In genomic region chr2:144583741-144584453, GRCh38 we compare ENCODE assay signal across 11 cellular contexts.
DNase-seq lines count a peak whose midpoint lies in the region; ATAC-seq and TF ChIP-seq lines count a peak whose summit lies in the region.
"Had no signal": no experiment of that assay in that cellular context is flagged by ENCODE, and none has a peak within 500 bp of the region (broad histone marks: within the 10 kb centered on the region; RNA-seq: fewer than 3 reads in every experiment).

No MANE protein-coding gene starts in this region.

- no peaks in the 10 kb centered on the region for H3K9me3 ChIP-seq in left ventricle myocardium inferior (replicated peaks)
- H3K9me3 ChIP-seq in endodermal cell (ENCODE audit: control insufficient read depth, low read length) = no peaks in the 10 kb centered on the region
- no peaks in the 10 kb centered on the region for H3K9me3 ChIP-seq in esophagus muscularis mucosa
- H3K9me3 ChIP-seq: heart left ventricle, testis had no signal

- H3K4me3 ChIP-seq in left ventricle myocardium inferior (no peak overlapping the region), fibroblast of pulmonary artery (replicated peaks; ENCODE audit: low read depth, low read length) (no peak overlapping the region), endodermal cell (ENCODE audit: low read length) (no peak overlapping the region), esophagus muscularis mucosa (no peak overlapping the region)
- H3K4me3 ChIP-seq: heart left ventricle, testis had no signal

- TF ChIP-seq POLR2A in esophagus muscularis mucosa (IDR thresholded peaks at IDR 0.05; ENCODE audit: low read depth) = no peak

- H3K4me1 ChIP-seq in left ventricle myocardium inferior (peaks cover 9% of the 10 kb centered on the region), endodermal cell (ENCODE audit: control insufficient read depth, insufficient read depth, low read length) (peaks cover 18% of the 10 kb centered on the region), esophagus muscularis mucosa (peaks cover 0 to 10% (median 0%) of the 10 kb centered on the region in 4 donors)
- H3K4me1 ChIP-seq: testis had no signal

- 95% methylated on average over 4 of the region's 4 CpGs; no CpG with 5 or more reads in 1 of the 2 experiments for WGBS in endodermal cell (ENCODE audit: insufficient coverage in 1 of 2, insufficient read length in 1 of 2), 2 experiments
- WGBS in esophagus muscularis mucosa = 95% methylated on average over 4 of the region's 4 CpGs

- H3K36me3 ChIP-seq in left ventricle myocardium inferior = no peaks in the 10 kb centered on the region
- H3K36me3 ChIP-seq in endodermal cell (ENCODE audit: control insufficient read depth, insufficient read depth, low read length) = no peaks in the 10 kb centered on the region
- no peaks in the 10 kb centered on the region for H3K36me3 ChIP-seq in esophagus muscularis mucosa
- H3K36me3 ChIP-seq: heart left ventricle had no signal

- H3K9me3 Mint-ChIP-seq in stimulated activated naive CD8-positive, alpha-beta T cell treated with anti-CD3 and anti-CD28 coated beads, Interleukin-15, Interleukin-2, amounts not matched to agents 100 ng/mL and 50 ng/mL, for 24 hours = no peaks in the 10 kb centered on the region
- no peaks in the 10 kb centered on the region for H3K9me3 Mint-ChIP-seq in endodermal cell

- no peak for TF ChIP-seq EP300 in esophagus muscularis mucosa (IDR thresholded peaks at IDR 0.05)

- peak overlapping the region; percentile 0 for H3K4me3 Mint-ChIP-seq in stimulated activated naive CD8-positive, alpha-beta T cell treated with anti-CD3 and anti-CD28 coated beads, Interleukin-15, Interleukin-2, amounts not matched to agents 100 ng/mL and 50 ng/mL, for 24 hours
- H3K4me3 Mint-ChIP-seq in endodermal cell = no peak overlapping the region

- ATAC-seq in Right ventricle myocardium inferior (peak; percentile 82), SK-N-SH treated with all-trans-retinoic acid at 6 μM for 48 hours (peak; percentile 72)

- H3K27me3 Mint-ChIP-seq in stimulated activated naive CD8-positive, alpha-beta T cell treated with anti-CD3 and anti-CD28 coated beads, Interleukin-15, Interleukin-2, amounts not matched to agents 100 ng/mL and 50 ng/mL, for 24 hours = peaks cover 29% of the 10 kb centered on the region
- H3K27me3 Mint-ChIP-seq in endodermal cell (ENCODE audit: insufficient read depth) = peaks cover 35% of the 10 kb centered on the region

- no peak overlapping the region for H3K27ac ChIP-seq in left ventricle myocardium inferior (replicated peaks)
- no peak overlapping the region for H3K27ac ChIP-seq in endodermal cell (ENCODE audit: low read depth, low read length)
- H3K27ac ChIP-seq in esophagus muscularis mucosa (replicated peaks in 1 of 4) = no peak overlapping the region
- H3K27ac ChIP-seq: heart left ventricle, testis had no signal

- intact Hi-C loops in Right ventricle myocardium inferior (cut with DNase I) (no loop called here), left ventricle myocardium inferior (cut with micrococcal nuclease) (no loop called here), esophagus muscularis mucosa (cut with DNase I) (no loop called here)

- H3K4me1 Mint-ChIP-seq in stimulated activated naive CD8-positive, alpha-beta T cell treated with anti-CD3 and anti-CD28 coated beads, Interleukin-15, Interleukin-2, amounts not matched to agents 100 ng/mL and 50 ng/mL, for 24 hours (ENCODE audit: low read depth) = peaks cover 56% of the 10 kb centered on the region
- peaks cover 35% of the 10 kb centered on the region for H3K4me1 Mint-ChIP-seq in endodermal cell

- peak overlapping the region; percentile 73 for H3K27ac Mint-ChIP-seq in stimulated activated naive CD8-positive, alpha-beta T cell treated with anti-CD3 and anti-CD28 coated beads, Interleukin-15, Interleukin-2, amounts not matched to agents 100 ng/mL and 50 ng/mL, for 24 hours
- H3K27ac Mint-ChIP-seq in endodermal cell = no peak overlapping the region

- DNase-seq in Right ventricle myocardium inferior (ENCODE audit: missing footprints) (no peak), left ventricle myocardium inferior (no peak), fibroblast of pulmonary artery (ENCODE audit: low read depth) (peak; percentile 84), SW 1271 (lab: John Stamatoyannopoulos, UW) (no peak), endodermal cell (no peak), esophagus muscularis mucosa (ENCODE audit: extremely low spot score) (no peak)
- DNase-seq: heart left ventricle, NCI-H1092 treated with DMSO at 0.1 percent for 48 hours, testis had no signal

- no peaks in the 10 kb centered on the region for H3K36me3 Mint-ChIP-seq in stimulated activated naive CD8-positive, alpha-beta T cell treated with anti-CD3 and anti-CD28 coated beads, Interleukin-15, Interleukin-2, amounts not matched to agents 100 ng/mL and 50 ng/mL, for 24 hours (ENCODE audit: low read depth)
- H3K36me3 Mint-ChIP-seq in endodermal cell (ENCODE audit: low read depth) = no peaks in the 10 kb centered on the region

- TF ChIP-seq CTCF in left ventricle myocardium inferior (IDR thresholded peaks at IDR 0.05; ENCODE audit: borderline replicate concordance) (no peak), fibroblast of pulmonary artery (IDR thresholded peaks at IDR 0.05; ENCODE audit: low read length, missing control alignments) (no peak), endodermal cell (conservative IDR thresholded peaks at IDR 0.05) (no peak), esophagus muscularis mucosa (IDR thresholded peaks at IDR 0.05) (no peak)

- H3K9ac ChIP-seq in endodermal cell (ENCODE audit: extremely low read depth, low read length, poor library complexity, severe bottlenecking) = no peak overlapping the region

- no peaks in the 10 kb centered on the region for H3K27me3 ChIP-seq in left ventricle myocardium inferior (ENCODE audit: low read depth)
- H3K27me3 ChIP-seq in endodermal cell (ENCODE audit: control insufficient read depth, insufficient read depth, low read length, poor library complexity, severe bottlenecking) = peaks cover 15% of the 10 kb centered on the region
- no peaks in the 10 kb centered on the region for H3K27me3 ChIP-seq in esophagus muscularis mucosa
- H3K27me3 ChIP-seq: heart left ventricle, testis had no signal

TF ChIP-seq in SK-N-SH treated with all-trans-retinoic acid at 6 μM for 48 hours, 23 proteins besides CTCF, POLR2A, EP300 and RAD21:
- TF ChIP-seq ARNTL (CRISPR knock-in tag; IDR thresholded peaks at IDR 0.05; ENCODE audit: borderline replicate concordance, low read depth) (no peak), ZNF565 (CRISPR knock-in tag; conservative IDR thresholded peaks at IDR 0.05; ENCODE audit: low read depth) (no peak), PPARA (CRISPR knock-in tag; IDR thresholded peaks at IDR 0.05; ENCODE audit: borderline replicate concordance) (no peak), ZNF8 (CRISPR knock-in tag; IDR thresholded peaks at IDR 0.05) (no peak), ZFP3 (CRISPR knock-in tag; IDR thresholded peaks at IDR 0.05) (no peak), CREB5 (CRISPR knock-in tag; IDR thresholded peaks at IDR 0.05; ENCODE audit: low read depth) (no peak)
- TF ChIP-seq, protein P1, sequence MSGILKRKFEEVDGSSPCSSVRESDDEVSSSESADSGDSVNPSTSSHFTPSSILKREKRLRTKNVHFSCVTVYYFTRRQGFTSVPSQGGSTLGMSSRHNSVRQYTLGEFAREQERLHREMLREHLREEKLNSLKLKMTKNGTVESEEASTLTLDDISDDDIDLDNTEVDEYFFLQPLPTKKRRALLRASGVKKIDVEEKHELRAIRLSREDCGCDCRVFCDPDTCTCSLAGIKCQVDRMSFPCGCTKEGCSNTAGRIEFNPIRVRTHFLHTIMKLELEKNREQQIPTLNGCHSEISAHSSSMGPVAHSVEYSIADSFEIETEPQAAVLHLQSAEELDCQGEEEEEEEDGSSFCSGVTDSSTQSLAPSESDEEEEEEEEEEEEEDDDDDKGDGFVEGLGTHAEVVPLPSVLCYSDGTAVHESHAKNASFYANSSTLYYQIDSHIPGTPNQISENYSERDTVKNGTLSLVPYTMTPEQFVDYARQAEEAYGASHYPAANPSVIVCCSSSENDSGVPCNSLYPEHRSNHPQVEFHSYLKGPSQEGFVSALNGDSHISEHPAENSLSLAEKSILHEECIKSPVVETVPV (CRISPR knock-in tag; IDR thresholded peaks at IDR 0.05) = no peak
